1 cellular context compared by ENCODE assay signal in the genomic region with DNA sequence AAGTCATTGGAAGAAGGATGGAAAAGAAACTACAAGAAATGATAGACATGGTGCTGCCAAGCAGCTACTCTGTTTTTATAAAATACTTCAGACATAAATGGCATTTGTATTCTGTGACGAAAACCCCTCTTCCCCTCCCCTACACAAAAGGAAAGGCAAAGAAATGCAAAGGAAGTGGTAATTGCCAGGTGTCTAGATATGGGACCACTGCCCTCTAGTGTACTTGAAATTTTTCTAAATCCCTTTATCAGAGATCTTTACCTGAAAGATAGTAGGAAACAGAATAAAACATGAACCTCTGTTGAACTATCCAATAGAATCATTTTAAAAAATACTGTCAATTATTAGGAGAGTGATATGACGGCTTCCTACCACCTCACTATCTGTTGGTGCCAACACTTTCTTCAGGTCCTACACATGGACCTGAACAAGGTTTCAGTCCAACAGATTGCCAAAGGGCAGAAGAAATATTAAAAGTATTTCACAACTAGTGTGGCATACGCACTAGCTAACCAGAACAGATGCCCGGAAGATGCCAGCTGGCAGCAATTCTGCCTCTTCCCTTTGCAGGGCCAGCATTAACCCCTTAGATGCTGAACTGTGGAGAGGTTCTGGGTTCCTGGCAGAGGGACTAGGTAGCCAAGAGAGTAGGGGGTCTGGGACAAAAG.
TF ChIP-seq lines count a peak whose summit lies in the region.

No MANE protein-coding gene starts in this region.

TF ChIP-seq in HEK293T, 16 proteins besides CTCF, POLR2A, EP300 and RAD21 (continued from another document):
- no peak for TF ChIP-seq SP1 (IDR thresholded peaks at IDR 0.05)
